ENCODE assay signal across 10 cellular contexts in genomic region chr21:31780944-31781343, GRCh38. TPM values are rescaled to one million over a fixed set of nuclear protein-coding genes. Genes with fewer than 3 reads are reported as not detected.
DNase-seq lines count a peak whose midpoint lies in the region; ATAC-seq, FAIRE-seq and TF ChIP-seq lines count a peak whose summit lies in the region.
"Had no signal": no experiment of that assay in that cellular context is flagged by ENCODE, and none has a peak within 500 bp of the region (broad histone marks: within the 10 kb centered on the region; RNA-seq: fewer than 3 reads in every experiment).

No MANE protein-coding gene starts in this region.

- H3K9me2 ChIP-seq in OCI-LY7 (ENCODE audit: insufficient read depth, low read length): no peaks in the 10 kb centered on the region

- no TSS peak for BruUV-seq in OCI-LY7 (replicated peaks; lab: Mats Ljungman, UMichigan)

- peaks cover 3% of the 10 kb centered on the region for H3K9me3 Mint-ChIP-seq in activated CD8-positive, alpha-beta T cell treated with anti-CD3 and anti-CD28 coated beads for 36 hours

- H4K20me1 ChIP-seq in OCI-LY7 (ENCODE audit: insufficient read depth, low read length) (no peaks in the 10 kb centered on the region), keratinocyte (ENCODE audit: control insufficient read depth, extremely low read depth, insufficient read depth, low read length) (no peaks in the 10 kb centered on the region)

- CTCF ChIA-PET in OCI-LY7 (lab: Charles Lee; ENCODE audit: unreplicated experiment): interaction anchor here (0.8 to 1.5 kb wide), 3 partner anchors 8 to 481 kb away, joined by 3 to 4 read pairs (median 3); no protein-coding TSS in a partner anchor
- CTCF ChIA-PET in activated CD8-positive, alpha-beta T cell treated with anti-CD3 and anti-CD28 coated beads for 36 hours (lab: Charles Lee): interaction anchor here (0.6 to 1.8 kb wide), 5 partner anchors 10 to 366 kb away, joined by 3 to 4 read pairs (median 3); no protein-coding TSS in a partner anchor

- peaks cover 5% of the 10 kb centered on the region for H3K27me3 Mint-ChIP-seq in activated CD8-positive, alpha-beta T cell treated with anti-CD3 and anti-CD28 coated beads for 36 hours

- H3K79me2 ChIP-seq in OCI-LY7 (ENCODE audit: insufficient read depth, low read depth, low read length): no peaks in the 10 kb centered on the region
- no peaks in the 10 kb centered on the region for H3K79me2 ChIP-seq in keratinocyte (ENCODE audit: control insufficient read depth, insufficient read depth, low read length)

- no peaks in the 10 kb centered on the region for H3K36me3 Mint-ChIP-seq in activated CD8-positive, alpha-beta T cell treated with anti-CD3 and anti-CD28 coated beads for 36 hours (ENCODE audit: low read depth)

- H3K9me1 ChIP-seq in keratinocyte (ENCODE audit: control insufficient read depth, extremely low read depth, insufficient read depth, low read length): no peaks in the 10 kb centered on the region

- no peaks in the 10 kb centered on the region for H3K4me1 ChIP-seq in OCI-LY7 (ENCODE audit: insufficient read depth, low read length, poor library complexity, severe bottlenecking)
- no peaks in the 10 kb centered on the region for H3K4me1 ChIP-seq in keratinocyte (ENCODE audit: control insufficient read depth, extremely low read depth, insufficient read depth, low read length)
- H3K4me1 ChIP-seq in left ventricle myocardium inferior: no peaks in the 10 kb centered on the region

- H3K27ac ChIP-seq in OCI-LY7 (ENCODE audit: low read depth, low read length, poor library complexity, severe bottlenecking): no peak overlapping the region
- no peak overlapping the region for H3K27ac ChIP-seq in keratinocyte (ENCODE audit: control insufficient read depth, insufficient read depth, low read length)
- no peak overlapping the region for H3K27ac ChIP-seq in left ventricle myocardium inferior (replicated peaks)

- H3K27me3 ChIP-seq in keratinocyte (ENCODE audit: control insufficient read depth, extremely low read depth, insufficient read depth, low read length) (no peaks in the 10 kb centered on the region), left ventricle myocardium inferior (ENCODE audit: low read depth) (no peaks in the 10 kb centered on the region)

- H3K9me3 ChIP-seq in OCI-LY7 (ENCODE audit: low read length) (no peaks in the 10 kb centered on the region), keratinocyte (ENCODE audit: control insufficient read depth, low read depth, low read length) (no peaks in the 10 kb centered on the region), left ventricle myocardium inferior (replicated peaks) (no peaks in the 10 kb centered on the region)

- POLR2A ChIA-PET in OCI-LY7 (lab: Charles Lee): interaction anchor here (0.6 to 1.7 kb wide), 4 partner anchors 9 to 489 kb away, joined by 3 to 8 read pairs (median 4); no protein-coding TSS in a partner anchor
- POLR2A ChIA-PET in activated CD8-positive, alpha-beta T cell treated with anti-CD3 and anti-CD28 coated beads for 36 hours (lab: Charles Lee): no interaction called here

- no peak overlapping the region for H3K27ac Mint-ChIP-seq in activated CD8-positive, alpha-beta T cell treated with anti-CD3 and anti-CD28 coated beads for 36 hours

- H3K4me2 ChIP-seq in OCI-LY7 (ENCODE audit: low read length) (no peak overlapping the region), keratinocyte (ENCODE audit: control insufficient read depth, extremely low read depth, insufficient read depth, low read depth, low read length) (no peak overlapping the region)

- H3K36me3 ChIP-seq in OCI-LY7 (ENCODE audit: insufficient read depth, low read length) (no peaks in the 10 kb centered on the region), keratinocyte (ENCODE audit: control insufficient read depth in 2 of 2, extremely low read depth in 1 of 2, insufficient read depth in 2 of 2, low read length in 2 of 2) (no peaks in the 10 kb centered on the region), left ventricle myocardium inferior (no peaks in the 10 kb centered on the region)

- no peak for ATAC-seq in activated CD8-positive, alpha-beta T cell treated with anti-CD3 and anti-CD28 coated beads for 36 hours

- H3K9ac ChIP-seq in keratinocyte (ENCODE audit: control insufficient read depth, extremely low read depth, insufficient read depth, low read length): no peak overlapping the region

- dilution Hi-C loops in keratinocyte (cut with MboI; ENCODE audit: extremely low pct_ligation_motif_present, low sequenced_read_pairs): no loop called here

- intact Hi-C loops in OCI-LY7 (cut with micrococcal nuclease; ENCODE audit: unreplicated experiment) (loop anchor here (1.0 to 10.0 kb wide), 3 partner anchors 320 to 824 kb away; no protein-coding TSS in a partner anchor), left ventricle myocardium inferior (cut with micrococcal nuclease) (loop anchor here (10.0 kb wide), 1 partner anchor 474 kb away; no protein-coding TSS in a partner anchor)
- intact Hi-C loops in activated CD8-positive, alpha-beta T cell treated with anti-CD3 and anti-CD28 coated beads for 36 hours (cut with micrococcal nuclease): no loop called here

- no peak overlapping the region for H2AFZ ChIP-seq in OCI-LY7 (ENCODE audit: low read length)
- no peak overlapping the region for H2AFZ ChIP-seq in keratinocyte (ENCODE audit: control insufficient read depth, low read length)

- FAIRE-seq in D721Med (lab: Jason Lieb, UNC) (no peak), keratinocyte (lab: Jason Lieb, UNC) (no peak)

- H3K4me3 ChIP-seq in OCI-LY7 (ENCODE audit: low read depth, low read length, poor library complexity, severe bottlenecking) (no peak overlapping the region), keratinocyte (ENCODE audit: control insufficient read depth in 2 of 3, extremely low read depth in 1 of 3, insufficient read depth in 2 of 3, low read depth in 1 of 3, low read length in 3 of 3) (no peak overlapping the region), left ventricle myocardium inferior (no peak overlapping the region)

- DNase-seq in D721Med (ENCODE audit: insufficient read length, low spot score) (no peak), OCI-LY7 (ENCODE audit: low spot score) (peak; percentile 67), keratinocyte (ENCODE audit: low read depth, low spot score) (no peak), left ventricle myocardium inferior (no peak), SKM-1 treated with dmso at 0.1 percent for 144 hours (lab: John Stamatoyannopoulos, UW; ENCODE audit: unreplicated experiment) (no peak), cerebellar cortex (ENCODE audit: low spot score) (no peak)
- no peak for DNase-seq in activated CD8-positive, alpha-beta T cell treated with anti-CD3 and anti-CD28 coated beads for 36 hours
- DNase-seq: activated effector memory CD4-positive, alpha-beta T cell treated with Interleukin-2 at 50 U/mL for 16 hours; T1000 had no signal

- H3K4me3 Mint-ChIP-seq in activated CD8-positive, alpha-beta T cell treated with anti-CD3 and anti-CD28 coated beads for 36 hours: no peak overlapping the region

- peak; percentile 43 for TF ChIP-seq CTCF in D721Med (IDR thresholded peaks at IDR 0.05; ENCODE audit: insufficient read depth, missing control alignments)
- TF ChIP-seq CTCF in LNCAP (IDR thresholded peaks at IDR 0.05): peak; percentile 61
- peak; percentile 80 for TF ChIP-seq CTCF in OCI-LY7 (conservative IDR thresholded peaks at IDR 0.05; ENCODE audit: low read length)
- TF ChIP-seq CTCF in keratinocyte (optimal IDR thresholded peaks at IDR 0.05 in 1 of 3, IDR thresholded peaks at IDR 0.05 in 1 of 3, conservative IDR thresholded peaks at IDR 0.05 in 1 of 3; ENCODE audit: extremely low read depth in 1 of 3, insufficient read depth in 2 of 3, low read length in 3 of 3): peak in 2 of 3 experiments; percentile 29 to 44
- no peak for TF ChIP-seq CTCF in left ventricle myocardium inferior (IDR thresholded peaks at IDR 0.05; ENCODE audit: borderline replicate concordance)
- TF ChIP-seq CTCF in activated CD8-positive, alpha-beta T cell treated with anti-CD3 and anti-CD28 coated beads for 36 hours (IDR thresholded peaks at IDR 0.05): no peak

- peaks cover 3% of the 10 kb centered on the region for H3K4me1 Mint-ChIP-seq in activated CD8-positive, alpha-beta T cell treated with anti-CD3 and anti-CD28 coated beads for 36 hours (ENCODE audit: low read depth)

RNA-seq across cellular contexts. Expression of gene SCAF4, which starts 49.0 kb away (rescaled TPM):
- 22.5 and 25.9 TPM in 2 replicates for total RNA-seq in OCI-LY7 (2014; rRNA removed; shearing (Covaris generic))
- 87.3 and 111 TPM in 2 replicates for total RNA-seq in OCI-LY7 (2022)
- 3.7 to 9.9 TPM (median 7.5 TPM) in 3 replicates for polyA plus RNA-seq in keratinocyte
- polyA plus RNA-seq in keratinocyte (2011; ENCODE audit: low read depth): 11.9 TPM
- polyA plus RNA-seq in keratinocyte (2011; cell fraction: cytosol; rRNA removed): 7.1 and 7.7 TPM in 2 replicates
- 31.8 and 33.1 TPM in 2 replicates for polyA plus RNA-seq in keratinocyte (2011; cell fraction: nucleus; rRNA removed)
- 14.3 and 15.6 TPM in 2 replicates for polyA plus RNA-seq in keratinocyte (2012; ENCODE audit: low replicate concordance)
- 8.6 to 24.9 TPM (median 16.1 TPM) in 3 replicates for polyA minus RNA-seq in keratinocyte
- polyA minus RNA-seq in keratinocyte (2011; cell fraction: cytosol; rRNA and poly(A)+ RNA removed): 5.9 TPM
- polyA minus RNA-seq in keratinocyte (2011; cell fraction: nucleus; rRNA and poly(A)+ RNA removed): 18.4 and 30.9 TPM in 2 replicates
- total RNA-seq in left ventricle myocardium inferior: 15.3 TPM
- 10 to 100 TPM; 48.6 to 49.3 TPM for total RNA-seq in activated CD8-positive, alpha-beta T cell treated with anti-CD3 and anti-CD28 coated beads for 36 hours

Comparison
In these comparisons a context has a peak if more than half of its experiments do, and no peak if none do; other contexts are left out.
1. CTCF ChIP-seq: peak in D721Med (single experiment), LNCAP (single experiment), OCI-LY7 (single experiment) and keratinocyte (2 of 3); none in left ventricle myocardium inferior (single experiment) and activated CD8-positive, alpha-beta T cell treated with anti-CD3 and anti-CD28 coated beads for 36 hours (single experiment).